ENCODE assay signal across 18 cellular contexts in the genomic region with DNA sequence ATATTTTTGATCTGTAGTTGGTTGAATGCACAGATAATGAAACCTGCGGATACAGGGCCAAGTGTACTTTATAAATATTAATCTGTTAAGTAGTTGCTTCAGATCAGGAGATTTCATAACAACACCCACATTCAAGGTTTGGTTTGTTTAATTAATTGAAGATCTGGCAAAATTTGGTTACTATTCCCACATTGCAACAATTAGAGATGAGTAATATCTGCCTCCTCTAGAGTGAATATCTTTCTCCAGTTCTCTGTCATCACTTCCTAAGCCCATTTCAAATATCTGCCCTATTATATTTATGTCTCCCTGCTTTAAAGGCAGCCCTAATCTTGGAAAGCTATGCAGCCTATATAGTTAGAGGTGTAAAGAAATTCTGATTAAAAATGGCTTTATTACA.
DNase-seq lines count a peak whose midpoint lies in the region; ATAC-seq, FAIRE-seq and TF ChIP-seq lines count a peak whose summit lies in the region.
"Had no signal": no experiment of that assay in that cellular context is flagged by ENCODE, and none has a peak within 500 bp of the region (broad histone marks: within the 10 kb centered on the region; RNA-seq: fewer than 3 reads in every experiment).

No MANE protein-coding gene starts in this region.

- H3K79me2 ChIP-seq in Karpas-422 (ENCODE audit: low read length) (peaks cover 18% of the 10 kb centered on the region; the same call in 1 of the 2 replicates), astrocyte (ENCODE audit: insufficient read depth, low read length) (no peaks in the 10 kb centered on the region)

- H2AFZ ChIP-seq in Karpas-422 (ENCODE audit: low read length) = no peak overlapping the region
- no peak overlapping the region for H2AFZ ChIP-seq in astrocyte (ENCODE audit: low read depth, low read length)

- no peak for ATAC-seq in GM18870 (IDR thresholded peaks at IDR 0.05; ENCODE audit: unreplicated experiment)
- ATAC-seq: CD8-positive, alpha-beta T cell had no signal

- no peaks in the 10 kb centered on the region for H3K4me1 Mint-ChIP-seq in astrocyte (ENCODE audit: low read depth, unreplicated experiment)

- no peak for TF ChIP-seq CTCF in astrocyte (IDR thresholded peaks at IDR 0.05; ENCODE audit: insufficient read depth, low read depth, low read length)

- no peaks in the 10 kb centered on the region for H3K9me3 Mint-ChIP-seq in astrocyte (ENCODE audit: unreplicated experiment)
- H3K9me3 Mint-ChIP-seq: CD14-positive monocyte; CD8-positive, alpha-beta T cell; HFFc6 had no signal

- FAIRE-seq in G401.6 (lab: Jason Lieb, UNC) = peak; percentile 3
- peak; percentile 37 for FAIRE-seq in astrocyte (lab: Jason Lieb, UNC)
- FAIRE-seq: A204.1, D721Med had no signal

- H3K4me3 Mint-ChIP-seq in astrocyte (ENCODE audit: unreplicated experiment) = no peak overlapping the region
- H3K4me3 Mint-ChIP-seq: CD14-positive monocyte; CD8-positive, alpha-beta T cell; HFFc6 had no signal

- no peaks in the 10 kb centered on the region for H3K9me3 ChIP-seq in Karpas-422 (ENCODE audit: low read length)
- no peaks in the 10 kb centered on the region for H3K9me3 ChIP-seq in astrocyte (ENCODE audit: insufficient read depth, low read depth, low read length)

- no peaks in the 10 kb centered on the region for H3K36me3 Mint-ChIP-seq in astrocyte (ENCODE audit: low read depth, unreplicated experiment)

- no peak overlapping the region for H3K4me2 ChIP-seq in Karpas-422 (ENCODE audit: low read depth, low read length, poor library complexity, severe bottlenecking)
- H3K4me2 ChIP-seq in astrocyte (ENCODE audit: low read length) = no peak overlapping the region

- H3K4me3 ChIP-seq in Karpas-422 (ENCODE audit: low read length) (no peak overlapping the region), astrocyte (ENCODE audit: insufficient read depth, low read depth, low read length) (no peak overlapping the region)

- no peak overlapping the region for H3K27ac Mint-ChIP-seq in astrocyte (ENCODE audit: unreplicated experiment)
- H3K27ac Mint-ChIP-seq: HFFc6 had no signal

- no peaks in the 10 kb centered on the region for H3K9me2 ChIP-seq in Karpas-422 (replicated peaks; ENCODE audit: insufficient read depth, low read length)

- H3K27ac ChIP-seq in Karpas-422 (ENCODE audit: low read length) = peak overlapping the region; percentile 19; the same call in 1 of the 2 replicates
- no peak overlapping the region for H3K27ac ChIP-seq in astrocyte (ENCODE audit: low read depth, low read length)

- H3K4me1 ChIP-seq in Karpas-422 (ENCODE audit: low read length) (no peaks in the 10 kb centered on the region), astrocyte (ENCODE audit: insufficient read depth, low read length) (no peaks in the 10 kb centered on the region)

- H4K20me1 ChIP-seq in Karpas-422 (ENCODE audit: insufficient read depth, low read depth, low read length) = no peaks in the 10 kb centered on the region
- H4K20me1 ChIP-seq in astrocyte (ENCODE audit: insufficient read depth, low read length) = no peaks in the 10 kb centered on the region

- H3K27me3 Mint-ChIP-seq in astrocyte (ENCODE audit: low read depth, unreplicated experiment) = no peaks in the 10 kb centered on the region

- H3K9ac ChIP-seq in Karpas-422 (ENCODE audit: low read length) = no peak overlapping the region
- no peak overlapping the region for H3K9ac ChIP-seq in astrocyte (ENCODE audit: low read length)

- H3K36me3 ChIP-seq in Karpas-422 (ENCODE audit: insufficient read depth, low read length) = peaks cover 22% of the 10 kb centered on the region; the same call in 1 of the 2 replicates
- no peaks in the 10 kb centered on the region for H3K36me3 ChIP-seq in astrocyte (ENCODE audit: insufficient read depth, low read length)

- no peaks in the 10 kb centered on the region for H3K27me3 ChIP-seq in Karpas-422 (ENCODE audit: low read length)
- H3K27me3 ChIP-seq in astrocyte (ENCODE audit: insufficient read depth, low read length) = no peaks in the 10 kb centered on the region

- DNase-seq in Karpas-422 (no peak), astrocyte (ENCODE audit: low read depth) (no peak), iris pigment epithelial cell (ENCODE audit: low read depth) (peak; percentile 16)
- DNase-seq in effector CD8-positive, alpha-beta T cell (lab: John Stamatoyannopoulos, UW) = no peak
- no peak for DNase-seq in stimulated activated CD4-positive, alpha-beta T cell treated with anti-CD3 and anti-CD28 coated beads, Interleukin-15, amount 100 ng/mL, for 24 hours
- DNase-seq: CD8-positive, alpha-beta T cell; COR-L47; DMS153; DMS79 treated with DMSO at 0.1 percent for 48 hours; EL; GDM1; HCEC 1CT; HFFc6 had no signal
